Comparison of ENCODE assay signal across 9 cellular contexts in the genomic region with DNA sequence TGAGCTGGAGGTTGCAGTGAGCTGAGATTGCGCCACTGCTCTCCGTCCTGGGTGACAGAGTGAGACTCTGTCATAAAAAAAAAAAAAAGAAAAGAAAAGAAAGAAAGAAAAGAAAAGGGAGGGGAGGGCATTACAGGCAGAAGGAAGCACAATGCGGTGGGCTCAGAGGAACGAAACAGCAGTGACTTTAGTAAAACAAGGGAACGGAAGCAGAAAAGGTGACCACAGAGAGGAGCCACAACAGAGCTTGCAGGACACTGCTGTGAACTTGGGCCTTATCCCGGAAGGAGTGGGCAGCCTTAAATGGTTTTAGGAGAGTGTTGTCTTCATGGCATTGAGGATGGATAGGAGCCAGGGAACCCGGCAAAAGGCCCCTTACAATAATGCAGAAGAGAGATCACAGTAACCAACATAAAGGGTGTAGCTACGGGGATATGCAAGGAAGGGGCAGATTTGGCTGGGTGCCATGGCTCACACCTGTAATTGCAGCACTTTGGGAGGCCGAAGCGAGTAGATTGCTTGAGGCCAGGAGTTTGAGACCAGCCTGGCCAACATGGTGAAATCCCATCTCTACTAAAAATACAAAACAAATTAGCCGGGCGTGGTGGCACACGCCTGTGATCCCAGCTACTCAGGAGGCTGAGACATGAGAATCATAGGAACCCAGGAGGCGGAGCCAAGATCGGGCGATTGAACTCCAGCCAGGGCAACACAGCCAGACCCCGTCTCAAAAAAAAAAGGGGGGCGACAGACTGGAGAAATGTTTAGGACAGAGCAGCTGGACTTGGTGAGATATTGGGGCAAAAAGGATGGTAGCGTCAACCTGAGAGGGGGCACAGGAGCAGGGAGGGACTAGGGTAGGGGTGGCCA.
DNase-seq lines count a peak whose midpoint lies in the region; ATAC-seq, FAIRE-seq and TF ChIP-seq lines count a peak whose summit lies in the region.
"Had no signal": no experiment of that assay in that cellular context is flagged by ENCODE, and none has a peak within 500 bp of the region (broad histone marks: within the 10 kb centered on the region; RNA-seq: fewer than 3 reads in every experiment).

No MANE protein-coding gene starts in this region.

- H3K9me2 ChIP-seq in SK-N-SH: no peaks in the 10 kb centered on the region

- H3K4me3 ChIP-seq in OCI-LY3 (ENCODE audit: low read length) (peak overlapping the region; percentile 93), SK-N-SH (ENCODE audit: low read depth in 2 of 2, low read length in 1 of 2) (no peak overlapping the region)

- TF ChIP-seq POLR2A in GM12891 (IDR thresholded peaks at IDR 0.05; ENCODE audit: low read depth, low read length): no peak

- 90% methylated on average over 19 of the region's 19 CpGs for WGBS in SK-N-SH (ENCODE audit: low lambda C conversion rate)

- TF ChIP-seq CTCF in OCI-LY3 (IDR thresholded peaks at IDR 0.05; ENCODE audit: low read depth, low read length): no peak
- no peak for TF ChIP-seq CTCF in progenitor cell of endocrine pancreas (IDR thresholded peaks at IDR 0.05; ENCODE audit: unreplicated experiment)
- no peak for TF ChIP-seq CTCF in SK-N-SH (IDR thresholded peaks at IDR 0.05)

- CTCF ChIA-PET in SK-N-SH (lab: Yijun Ruan, JAX): interaction anchor here (1.1 to 6.2 kb wide), 4 partner anchors 14 to 218 kb away, joined by 3 to 66 read pairs (median 7); no protein-coding TSS in a partner anchor

- H3K4me1 Mint-ChIP-seq in central memory CD8-positive, alpha-beta T cell: peaks cover 56% of the 10 kb centered on the region
- peaks cover 7% of the 10 kb centered on the region for H3K4me1 Mint-ChIP-seq in progenitor cell of endocrine pancreas (ENCODE audit: low read depth)

- TF ChIP-seq EP300 in SK-N-SH (IDR thresholded peaks at IDR 0.05; ENCODE audit: borderline replicate concordance in 1 of 2, low read depth in 1 of 2, low read length in 1 of 2): no peak

- FAIRE-seq in GM12891 (lab: Jason Lieb, UNC): peak; percentile 72
- FAIRE-seq: endometrium had no signal

- H3K9me3 ChIP-seq in OCI-LY3 (ENCODE audit: insufficient read depth, low read length): no peaks in the 10 kb centered on the region
- H3K9me3 ChIP-seq in SK-N-SH: no peaks in the 10 kb centered on the region

- H3K36me3 ChIP-seq in OCI-LY3 (replicated peaks; ENCODE audit: low read depth, low read length) (no peaks in the 10 kb centered on the region), SK-N-SH (replicated peaks in 1 of 2; ENCODE audit: control insufficient read depth in 1 of 2, insufficient read depth in 2 of 2, low read length in 1 of 2) (no peaks in the 10 kb centered on the region)

- peaks cover 15% of the 10 kb centered on the region for H3K36me3 Mint-ChIP-seq in central memory CD8-positive, alpha-beta T cell (ENCODE audit: insufficient read depth)
- no peaks in the 10 kb centered on the region for H3K36me3 Mint-ChIP-seq in progenitor cell of endocrine pancreas (ENCODE audit: insufficient read depth)

- no peak for DNase-seq in GM12891 (ENCODE audit: insufficient read length, low spot score)
- no peak for DNase-seq in central memory CD8-positive, alpha-beta T cell (ENCODE audit: low spot score in 2 of 2)
- no peak for DNase-seq in progenitor cell of endocrine pancreas (ENCODE audit: low spot score, unreplicated experiment)
- no peak for DNase-seq in SK-N-SH
- DNase-seq: Calu3 had no signal

- ATAC-seq in central memory CD8-positive, alpha-beta T cell (replicated peaks; ENCODE audit: extremely low read depth, poor library complexity, severe bottlenecking): no peak
- ATAC-seq in GM21717 (IDR thresholded peaks at IDR 0.05; ENCODE audit: unreplicated experiment) (no peak), GM18511 (IDR thresholded peaks at IDR 0.05; ENCODE audit: unreplicated experiment) (no peak)

- no peaks in the 10 kb centered on the region for H3K9me3 Mint-ChIP-seq in central memory CD8-positive, alpha-beta T cell
- H3K9me3 Mint-ChIP-seq in progenitor cell of endocrine pancreas (ENCODE audit: low read depth): no peaks in the 10 kb centered on the region

- H3K27ac ChIP-seq in OCI-LY3 (ENCODE audit: low read length): no peak overlapping the region
- H3K27ac ChIP-seq in SK-N-SH (ENCODE audit: low read depth in 2 of 2, low read length in 1 of 2): no peak overlapping the region

- H3K27ac Mint-ChIP-seq in central memory CD8-positive, alpha-beta T cell (ENCODE audit: low read depth): peak overlapping the region; percentile 97
- no peak overlapping the region for H3K27ac Mint-ChIP-seq in progenitor cell of endocrine pancreas

- H3K9ac ChIP-seq in OCI-LY3 (ENCODE audit: low read length) (no peak overlapping the region), SK-N-SH (no peak overlapping the region)

- TF ChIP-seq RAD21 in SK-N-SH (IDR thresholded peaks at IDR 0.05; ENCODE audit: low read length): no peak

- POLR2A ChIA-PET in SK-N-SH (lab: Yijun Ruan, JAX): no interaction called here

- H3K4me1 ChIP-seq in OCI-LY3 (ENCODE audit: low read length) (peaks cover 22% of the 10 kb centered on the region), SK-N-SH (ENCODE audit: control insufficient read depth in 1 of 2, insufficient read depth in 2 of 2, low read depth in 1 of 2, low read length in 1 of 2) (peaks cover 10 to 34% of the 10 kb centered on the region in 2 experiments; a peak in 2 of 4 replicates)

- H3K4me3 Mint-ChIP-seq in central memory CD8-positive, alpha-beta T cell: peak overlapping the region; percentile 85
- H3K4me3 Mint-ChIP-seq in progenitor cell of endocrine pancreas (ENCODE audit: low read depth): peak overlapping the region; percentile 35

- H3K4me2 ChIP-seq in OCI-LY3 (ENCODE audit: low read length) (peak overlapping the region; percentile 85), SK-N-SH (no peak overlapping the region)

- H3K27me3 Mint-ChIP-seq in central memory CD8-positive, alpha-beta T cell: peaks cover 4% of the 10 kb centered on the region
- H3K27me3 Mint-ChIP-seq in progenitor cell of endocrine pancreas: peaks cover 57% of the 10 kb centered on the region

- H3K27me3 ChIP-seq in OCI-LY3 (ENCODE audit: low read depth, low read length) (peaks cover 4% of the 10 kb centered on the region), SK-N-SH (ENCODE audit: insufficient read depth) (peaks cover 12% of the 10 kb centered on the region)

- H2AFZ ChIP-seq in OCI-LY3 (ENCODE audit: low read depth, low read length) (no peak overlapping the region), SK-N-SH (ENCODE audit: low read depth) (no peak overlapping the region)

- H3F3A ChIP-seq in SK-N-SH (replicated peaks; ENCODE audit: insufficient read depth): no peaks in the 10 kb centered on the region

- no peaks in the 10 kb centered on the region for H3K79me2 ChIP-seq in OCI-LY3 (ENCODE audit: low read length)
- no peaks in the 10 kb centered on the region for H3K79me2 ChIP-seq in SK-N-SH (ENCODE audit: insufficient read depth)

- H4K20me1 ChIP-seq in OCI-LY3 (ENCODE audit: insufficient read depth, low read length): no peaks in the 10 kb centered on the region
- H4K20me1 ChIP-seq in SK-N-SH (ENCODE audit: insufficient read depth): no peaks in the 10 kb centered on the region

TF ChIP-seq in GM12891, 5 proteins besides CTCF, POLR2A, EP300 and RAD21:
- TF ChIP-seq SPI1 (IDR thresholded peaks at IDR 0.05; ENCODE audit: low read depth, low read length) (no peak), POU2F2 (IDR thresholded peaks at IDR 0.05; ENCODE audit: low read depth, low read length) (no peak), PAX5 (IDR thresholded peaks at IDR 0.05; ENCODE audit: insufficient read depth, low read length, severe bottlenecking) (no peak), POLR2AphosphoS5 (IDR thresholded peaks at IDR 0.05; ENCODE audit: low read depth, low read length) (no peak), TAF1 (IDR thresholded peaks at IDR 0.05; ENCODE audit: low read depth, low read length) (no peak)

TF ChIP-seq in SK-N-SH, 30 proteins besides CTCF, POLR2A, EP300 and RAD21:
- TF ChIP-seq FOXM1 (IDR thresholded peaks at IDR 0.05; ENCODE audit: low read depth): no peak
- no peak for TF ChIP-seq CHD2 (IDR thresholded peaks at IDR 0.05; ENCODE audit: low read length, partially characterized antibody)
- no peak for TF ChIP-seq MEF2A (IDR thresholded peaks at IDR 0.05; ENCODE audit: borderline replicate concordance, low read depth)
- TF ChIP-seq SMC3 (IDR thresholded peaks at IDR 0.05; ENCODE audit: low read depth, low read length): no peak
- TF ChIP-seq MXI1 (IDR thresholded peaks at IDR 0.05; ENCODE audit: low read depth, low read length): no peak
- TF ChIP-seq, protein P1, sequence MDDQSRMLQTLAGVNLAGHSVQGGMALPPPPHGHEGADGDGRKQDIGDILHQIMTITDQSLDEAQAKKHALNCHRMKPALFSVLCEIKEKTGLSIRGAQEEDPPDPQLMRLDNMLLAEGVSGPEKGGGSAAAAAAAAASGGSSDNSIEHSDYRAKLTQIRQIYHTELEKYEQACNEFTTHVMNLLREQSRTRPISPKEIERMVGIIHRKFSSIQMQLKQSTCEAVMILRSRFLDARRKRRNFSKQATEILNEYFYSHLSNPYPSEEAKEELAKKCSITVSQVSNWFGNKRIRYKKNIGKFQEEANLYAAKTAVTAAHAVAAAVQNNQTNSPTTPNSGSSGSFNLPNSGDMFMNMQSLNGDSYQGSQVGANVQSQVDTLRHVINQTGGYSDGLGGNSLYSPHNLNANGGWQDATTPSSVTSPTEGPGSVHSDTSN (IDR thresholded peaks at IDR 0.05): no peak
- no peak for TF ChIP-seq RFX5 (IDR thresholded peaks at IDR 0.05; ENCODE audit: low read length)
- TF ChIP-seq GATA2 (CRISPR knock-in tag; IDR thresholded peaks at IDR 0.05): no peak
